8 cellular contexts compared by ENCODE assay signal in the genomic region with DNA sequence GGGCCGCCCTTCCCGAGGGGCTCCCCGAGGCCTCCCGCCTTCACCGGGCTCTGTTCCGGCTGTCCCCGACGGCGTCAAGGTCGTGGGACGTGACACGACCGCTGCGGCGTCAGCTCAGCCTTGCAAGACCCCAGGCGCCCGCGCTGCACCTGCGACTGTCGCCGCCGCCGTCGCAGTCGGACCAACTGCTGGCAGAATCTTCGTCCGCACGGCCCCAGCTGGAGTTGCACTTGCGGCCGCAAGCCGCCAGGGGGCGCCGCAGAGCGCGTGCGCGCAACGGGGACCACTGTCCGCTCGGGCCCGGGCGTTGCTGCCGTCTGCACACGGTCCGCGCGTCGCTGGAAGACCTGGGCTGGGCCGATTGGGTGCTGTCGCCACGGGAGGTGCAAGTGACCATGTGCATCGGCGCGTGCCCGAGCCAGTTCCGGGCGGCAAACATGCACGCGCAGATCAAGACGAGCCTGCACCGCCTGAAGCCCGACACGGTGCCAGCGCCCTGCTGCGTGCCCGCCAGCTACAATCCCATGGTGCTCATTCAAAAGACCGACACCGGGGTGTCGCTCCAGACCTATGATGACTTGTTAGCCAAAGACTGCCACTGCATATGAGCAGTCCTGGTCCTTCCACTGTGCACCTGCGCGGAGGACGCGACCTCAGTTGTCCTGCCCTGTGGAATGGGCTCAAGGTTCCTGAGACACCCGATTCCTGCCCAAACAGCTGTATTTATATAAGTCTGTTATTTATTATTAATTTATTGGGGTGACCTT. TPM values are rescaled to one million over a fixed set of nuclear protein-coding genes. Genes with fewer than 3 reads are reported as not detected.
DNase-seq lines count a peak whose midpoint lies in the region; ATAC-seq, FAIRE-seq and TF ChIP-seq lines count a peak whose summit lies in the region.

No MANE protein-coding gene starts in this region.

- no peak for FAIRE-seq in small intestine (lab: Jason Lieb, UNC)

- peaks cover 34% of the 10 kb centered on the region for H3K27me3 ChIP-seq in iPS-20b (ENCODE audit: insufficient read depth, low read length)
- H3K27me3 ChIP-seq in small intestine (ENCODE audit: control insufficient read depth in 2 of 2, insufficient read depth in 2 of 2, low read length in 2 of 2) = no peaks in the 10 kb centered on the region

- DNase-seq in GM03348 (ENCODE audit: low spot score) = peak; percentile 91
- peak; percentile 27 for DNase-seq in HCEC 1CT
- DNase-seq in NCI-H1105 (lab: John Stamatoyannopoulos, UW) = peak; percentile 85
- DNase-seq in T-helper 22 cell (ENCODE audit: low read depth) = peak; percentile 46
- peak; percentile 56 for DNase-seq in astrocyte of the spinal cord (ENCODE audit: low read depth, low spot score)
- peak; percentile 66 for DNase-seq in small intestine

- ATAC-seq in HG03039 (IDR thresholded peaks at IDR 0.05; ENCODE audit: unreplicated experiment) = no peak

- 10 to 22% (median 14%) methylated on average over 56 to 74 of the region's 74 CpGs for WGBS in small intestine, 3 donors

- no peaks in the 10 kb centered on the region for H3K4me1 ChIP-seq in iPS-20b (ENCODE audit: insufficient read depth, low read length)
- peaks cover 0 to 7% of the 10 kb centered on the region in 2 donors for H3K4me1 ChIP-seq in small intestine (ENCODE audit: control insufficient read depth in 2 of 2, insufficient read depth in 1 of 2, low read depth in 1 of 2, low read length in 1 of 2)

- TF ChIP-seq CTCF in astrocyte of the spinal cord (IDR thresholded peaks at IDR 0.05; ENCODE audit: low read depth, low read length) = peak; percentile 90

- peak overlapping the region; percentile 58 for H3K4me3 ChIP-seq in astrocyte of the spinal cord (ENCODE audit: low read depth, low read length)
- H3K4me3 ChIP-seq in iPS-20b (ENCODE audit: low read length) = peak overlapping the region; percentile 38; the same call in 1 of the 2 replicates
- peak overlapping the region in 1 of 2 donors; percentile 45 for H3K4me3 ChIP-seq in small intestine (ENCODE audit: low read depth in 1 of 2, low read length in 2 of 2)

- H3K9me3 ChIP-seq in iPS-20b (ENCODE audit: insufficient read depth, low read depth, low read length) = no peaks in the 10 kb centered on the region
- H3K9me3 ChIP-seq in small intestine (ENCODE audit: control insufficient read depth, low read depth) = no peaks in the 10 kb centered on the region

- in situ Hi-C loops in astrocyte of the spinal cord (cut with HindIII; ENCODE audit: low sequenced_read_pairs) = no loop called here

- H3K36me3 ChIP-seq in iPS-20b (ENCODE audit: insufficient read depth, low read depth, low read length) = no peaks in the 10 kb centered on the region
- no peaks in the 10 kb centered on the region for H3K36me3 ChIP-seq in small intestine (ENCODE audit: control insufficient read depth in 2 of 2, insufficient read depth in 2 of 2, low read length in 2 of 2)

- H3K27ac ChIP-seq in iPS-20b (ENCODE audit: low read length) (no peak overlapping the region), small intestine (ENCODE audit: low read depth in 1 of 2, low read length in 1 of 2) (peak overlapping the region; percentile 41 to 46)

- H3K9ac ChIP-seq in iPS-20b (ENCODE audit: low read depth, low read length) = no peak overlapping the region

RNA-seq across cellular contexts. Expression of a gene that starts 2.6 kb away (rescaled TPM):
- polyA plus RNA-seq in small intestine = 10 to 100 TPM in 2 of 3 donors, 1 to 10 TPM in 1; 4.5 to 27.5 (median 12.7) TPM

RNA-seq across cellular contexts. Expression of a gene that starts 8.9 kb away (rescaled TPM):
- polyA plus RNA-seq in small intestine = 1 to 10 TPM in 2 of 3 donors, under 1 TPM in 1; 0.89 to 5.1 (median 3.2) TPM

RNA-seq across cellular contexts. Expression of a gene that starts 30.7 kb away (rescaled TPM):
- 10 to 100 TPM; 15.9 to 51.7 (median 36.7) TPM for polyA plus RNA-seq in small intestine

RNA-seq across cellular contexts. Expression of a gene that starts 48.1 kb away (rescaled TPM):
- polyA plus RNA-seq in small intestine = 10 to 100 TPM; 29.1 to 47.0 (median 30.3) TPM

RNA-seq across cellular contexts. Expression of a gene that starts 49.4 kb away (rescaled TPM):
- 10 to 100 TPM in 1 of 3 donors, 1 to 10 TPM in 2; 4.5 to 12.9 (median 5.7) TPM for polyA plus RNA-seq in small intestine

Comparison
In these comparisons a context has a peak if more than half of its experiments do, and no peak if none do; other contexts are left out.
1. DNase-seq: peak in every context shown above with its lines; median percentile 91 in GM03348; 85 in NCI-H1105; 66 in small intestine; 56 in astrocyte of the spinal cord; 46 in T-helper 22 cell; 27 in HCEC 1CT.